26 cellular contexts compared by ENCODE assay signal in genomic region chr3:70531838-70532489, GRCh38.
"Had no signal": no experiment of that assay in that cellular context is flagged by ENCODE, and none has a peak within 500 bp of the region (broad histone marks: within the 10 kb centered on the region; RNA-seq: fewer than 3 reads in every experiment).

No MANE protein-coding gene starts in this region.

- H3K4me3 ChIP-seq: ascending aorta, heart left ventricle, left ventricle myocardium inferior, sigmoid colon, tibial artery had no signal

- H3K4me1 Mint-ChIP-seq: activated CD4-positive, alpha-beta T cell treated with anti-CD3 and anti-CD28 coated beads for 36 hours; activated naive CD4-positive, alpha-beta T cell treated with anti-CD3 and anti-CD28 coated beads, Interleukin-2, amount 10 ng/mL, durations not matched to agents 7 days and 5 days; activated naive CD8-positive, alpha-beta T cell treated with anti-CD3 and anti-CD28 coated beads, Interleukin-2, amount 10 ng/mL, durations not matched to agents 7 days and 5 days; naive B cell; stimulated activated memory B cell treated with anti-CD40 and anti-IgM and Interleukin-4, amounts not matched to agents 10 μg/mL and 1 μg/mL and 100 μg/mL, for 72 hours; stimulated activated naive CD8-positive, alpha-beta T cell treated with anti-CD3 and anti-CD28 coated beads, Interleukin-15, amount 100 ng/mL, for 72 hours had no signal

- ATAC-seq: activated CD4-positive, alpha-beta T cell treated with anti-CD3 and anti-CD28 coated beads for 36 hours; esophagus mucosa; foreskin keratinocyte; heart left ventricle; stimulated activated memory B cell treated with anti-CD40 and anti-IgM and Interleukin-4, amounts not matched to agents 10 μg/mL and 1 μg/mL and 100 μg/mL, for 72 hours; stimulated activated naive CD8-positive, alpha-beta T cell treated with anti-CD3 and anti-CD28 coated beads, Interleukin-15, amount 100 ng/mL, for 72 hours had no signal

- H3K4me1 ChIP-seq: ascending aorta, foreskin keratinocyte, heart left ventricle, left ventricle myocardium inferior had no signal

- H3K27me3 ChIP-seq: ascending aorta, brain microvascular endothelial cell, sigmoid colon, tibial artery had no signal

- DNase-seq: activated CD4-positive, alpha-beta T cell treated with anti-CD3 and anti-CD28 coated beads for 36 hours; activated CD4-positive, CD25-positive, alpha-beta regulatory T cell; activated CD8-positive, alpha-beta memory T cell treated with anti-CD3 and anti-CD28 coated beads for 24 hours; activated gamma-delta T cell; activated naive CD4-positive, alpha-beta T cell treated with anti-CD3 and anti-CD28 coated beads, Interleukin-2, amount 10 ng/mL, durations not matched to agents 7 days and 5 days; activated naive CD8-positive, alpha-beta T cell treated with anti-CD3 and anti-CD28 coated beads, Interleukin-2, amount 10 ng/mL, durations not matched to agents 7 days and 5 days; activated T-cell treated with anti-CD3 and anti-CD28 coated beads, Interleukin-2, amount 50 U/mL, for 1 hour; brain microvascular endothelial cell; central memory CD4-positive, alpha-beta T cell; heart left ventricle; left ventricle myocardium inferior; naive B cell; sigmoid colon; stimulated activated CD4-positive, alpha-beta T cell treated with anti-CD3 and anti-CD28 coated beads, Interleukin-4, amount 100 ng/mL, for 4 hours; stimulated activated CD8-positive, alpha-beta memory T cell treated with anti-CD3 and anti-CD28 coated beads, Interleukin-4, amount 100 ng/mL, for 48 hours; stimulated activated naive CD8-positive, alpha-beta T cell treated with anti-CD3 and anti-CD28 coated beads, Interleukin-15, amount 100 ng/mL, for 72 hours; T-helper 1 cell; tibial artery had no signal

- H3K9me3 ChIP-seq: ascending aorta, heart left ventricle, left ventricle myocardium inferior, sigmoid colon, tibial artery had no signal

- H3K27ac ChIP-seq: ascending aorta, brain microvascular endothelial cell, foreskin keratinocyte, heart left ventricle, left ventricle myocardium inferior, sigmoid colon, tibial artery had no signal

- H3K9me3 Mint-ChIP-seq: activated naive CD4-positive, alpha-beta T cell treated with anti-CD3 and anti-CD28 coated beads, Interleukin-2, amount 10 ng/mL, durations not matched to agents 7 days and 5 days; activated naive CD8-positive, alpha-beta T cell treated with anti-CD3 and anti-CD28 coated beads, Interleukin-2, amount 10 ng/mL, durations not matched to agents 7 days and 5 days; mesothelial cell of epicardium; neural crest cell; stimulated activated memory B cell treated with anti-CD40 and anti-IgM and Interleukin-4, amounts not matched to agents 10 μg/mL and 1 μg/mL and 100 μg/mL, for 72 hours; stimulated activated naive CD8-positive, alpha-beta T cell treated with anti-CD3 and anti-CD28 coated beads, Interleukin-15, amount 100 ng/mL, for 72 hours; T-helper 2 cell treated with Interferon-gamma antibody and Interleukin-4, amounts not matched to agents 5 μg/mL and 100 μg/mL, for 36 hours had no signal

- H3K36me3 ChIP-seq: ascending aorta, brain microvascular endothelial cell, heart left ventricle, left ventricle myocardium inferior, sigmoid colon, tibial artery had no signal

- H3K27ac Mint-ChIP-seq: activated CD4-positive, alpha-beta T cell treated with anti-CD3 and anti-CD28 coated beads for 36 hours; activated naive CD4-positive, alpha-beta T cell treated with anti-CD3 and anti-CD28 coated beads, Interleukin-2, amount 10 ng/mL, durations not matched to agents 7 days and 5 days; activated naive CD8-positive, alpha-beta T cell treated with anti-CD3 and anti-CD28 coated beads, Interleukin-2, amount 10 ng/mL, durations not matched to agents 7 days and 5 days; mesothelial cell of epicardium; progenitor cell of endocrine pancreas; stimulated activated memory B cell treated with anti-CD40 and anti-IgM and Interleukin-4, amounts not matched to agents 10 μg/mL and 1 μg/mL and 100 μg/mL, for 72 hours; stimulated activated naive CD8-positive, alpha-beta T cell treated with anti-CD3 and anti-CD28 coated beads, Interleukin-15, amount 100 ng/mL, for 72 hours; T-helper 2 cell treated with Interferon-gamma antibody and Interleukin-4, amounts not matched to agents 5 μg/mL and 100 μg/mL, for 36 hours had no signal

- H3K4me3 Mint-ChIP-seq: activated CD4-positive, alpha-beta T cell treated with anti-CD3 and anti-CD28 coated beads for 36 hours; activated naive CD4-positive, alpha-beta T cell treated with anti-CD3 and anti-CD28 coated beads, Interleukin-2, amount 10 ng/mL, durations not matched to agents 7 days and 5 days; activated naive CD8-positive, alpha-beta T cell treated with anti-CD3 and anti-CD28 coated beads, Interleukin-2, amount 10 ng/mL, durations not matched to agents 7 days and 5 days; mesothelial cell of epicardium; naive B cell; neural crest cell; stimulated activated memory B cell treated with anti-CD40 and anti-IgM and Interleukin-4, amounts not matched to agents 10 μg/mL and 1 μg/mL and 100 μg/mL, for 72 hours; stimulated activated naive CD8-positive, alpha-beta T cell treated with anti-CD3 and anti-CD28 coated beads, Interleukin-15, amount 100 ng/mL, for 72 hours; T-helper 2 cell treated with Interferon-gamma antibody and Interleukin-4, amounts not matched to agents 5 μg/mL and 100 μg/mL, for 36 hours had no signal

- H3K36me3 Mint-ChIP-seq: activated naive CD4-positive, alpha-beta T cell treated with anti-CD3 and anti-CD28 coated beads, Interleukin-2, amount 10 ng/mL, durations not matched to agents 7 days and 5 days; activated naive CD8-positive, alpha-beta T cell treated with anti-CD3 and anti-CD28 coated beads, Interleukin-2, amount 10 ng/mL, durations not matched to agents 7 days and 5 days; mesothelial cell of epicardium; naive B cell; stimulated activated memory B cell treated with anti-CD40 and anti-IgM and Interleukin-4, amounts not matched to agents 10 μg/mL and 1 μg/mL and 100 μg/mL, for 72 hours had no signal
